ENCODE assay signal across 1 cellular context in the genomic region with DNA sequence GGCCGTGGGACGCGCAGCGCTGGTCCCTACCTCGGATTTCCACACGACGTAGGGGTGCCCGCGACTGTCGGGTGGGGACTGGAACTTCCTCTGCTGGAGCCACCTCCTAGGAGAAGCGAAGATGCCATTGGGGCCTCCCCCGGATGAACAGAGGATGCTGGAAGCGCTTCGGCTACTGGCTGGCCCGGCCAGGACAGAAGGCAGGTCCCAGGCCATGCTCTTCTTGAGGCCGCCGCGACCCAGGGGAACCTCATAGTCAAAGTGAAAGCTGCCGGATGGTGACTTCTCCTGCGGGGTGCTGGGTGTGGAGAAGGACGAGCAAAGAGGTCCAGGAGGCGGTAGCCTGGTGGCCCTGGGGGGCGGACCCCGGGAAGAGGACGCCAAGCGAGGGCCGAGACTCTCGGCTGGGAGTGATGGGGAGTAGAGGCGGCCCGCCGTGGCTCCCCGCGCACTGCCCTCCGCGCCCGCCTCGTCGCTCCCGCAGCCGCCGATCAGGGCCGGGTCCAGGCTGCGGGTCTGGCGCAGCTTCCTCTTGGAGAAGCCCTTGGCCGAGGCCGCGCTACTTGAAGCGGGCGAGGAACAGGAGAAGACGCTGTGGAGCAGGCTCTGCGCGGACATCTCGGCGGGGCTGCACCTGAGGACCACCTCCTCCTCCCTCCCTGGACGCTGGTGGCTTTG.
TF ChIP-seq lines count a peak whose summit lies in the region.

No MANE protein-coding gene starts in this region.

TF ChIP-seq in neural cell, 6 proteins besides CTCF, POLR2A, EP300 and RAD21 (continued from another document):
- no peak for TF ChIP-seq POLR2AphosphoS5 (IDR thresholded peaks at IDR 0.05)
- TF ChIP-seq TAF1 (IDR thresholded peaks at IDR 0.05; ENCODE audit: low read depth) = no peak
